Comparison of ENCODE assay signal across 12 cellular contexts in genomic region chr7:90597879-90598278, GRCh38. TPM values are rescaled to one million over a fixed set of nuclear protein-coding genes. Genes with fewer than 3 reads are reported as not detected.
A peak's percentile ranks its signal among the peaks of the same experiment; 100 is the strongest.
DNase-seq lines count a peak whose midpoint lies in the region; ATAC-seq and TF ChIP-seq lines count a peak whose summit lies in the region.
"Had no signal": no experiment of that assay in that cellular context is flagged by ENCODE, and none has a peak within 500 bp of the region (broad histone marks: within the 10 kb centered on the region; RNA-seq: fewer than 3 reads in every experiment).

No MANE protein-coding gene starts in this region.

- peaks cover 16% of the 10 kb centered on the region for H3K4me1 Mint-ChIP-seq in activated naive CD8-positive, alpha-beta T cell (ENCODE audit: low read depth)
- H3K4me1 Mint-ChIP-seq in activated naive CD8-positive, alpha-beta T cell treated with anti-CD3 and anti-CD28 coated beads for 36 hours = peaks cover 12% of the 10 kb centered on the region
- H3K4me1 Mint-ChIP-seq in stimulated activated naive B cell treated with anti-CD40 and anti-IgM and Interleukin-4, amounts not matched to agents 10 μg/mL and 1 μg/mL and 100 μg/mL, for 72 hours = peaks cover 39 to 63% of the 10 kb centered on the region in 2 donors

- no peak overlapping the region for H3K27ac Mint-ChIP-seq in activated naive CD8-positive, alpha-beta T cell
- H3K27ac Mint-ChIP-seq in activated naive CD8-positive, alpha-beta T cell treated with anti-CD3 and anti-CD28 coated beads for 36 hours = no peak overlapping the region
- peak overlapping the region; percentile 99 for H3K27ac Mint-ChIP-seq in stimulated activated naive B cell treated with anti-CD40 and anti-IgM and Interleukin-4, amounts not matched to agents 10 μg/mL and 1 μg/mL and 100 μg/mL, for 72 hours

- peak overlapping the region; percentile 81 for H3K4me3 Mint-ChIP-seq in activated naive CD8-positive, alpha-beta T cell
- H3K4me3 Mint-ChIP-seq in activated naive CD8-positive, alpha-beta T cell treated with anti-CD3 and anti-CD28 coated beads for 36 hours = no peak overlapping the region
- H3K4me3 Mint-ChIP-seq in stimulated activated naive B cell treated with anti-CD40 and anti-IgM and Interleukin-4, amounts not matched to agents 10 μg/mL and 1 μg/mL and 100 μg/mL, for 72 hours = peak overlapping the region; percentile 99 to 100

- peak overlapping the region; percentile 91 for H3K4me3 ChIP-seq in WERI-Rb-1 (ENCODE audit: low read depth, low read length)

- H3K36me3 ChIP-seq in WERI-Rb-1 = no peaks in the 10 kb centered on the region
- H3K36me3 ChIP-seq: tibial nerve had no signal

- no peaks in the 10 kb centered on the region for H3K9me3 ChIP-seq in WERI-Rb-1 (ENCODE audit: severe bottlenecking)
- H3K9me3 ChIP-seq: tibial nerve had no signal

- no peak for DNase-seq in activated naive CD8-positive, alpha-beta T cell treated with anti-CD3 and anti-CD28 coated beads for 36 hours
- DNase-seq in WERI-Rb-1 (no peak), hepatic stellate cell (ENCODE audit: low spot score) (peak; percentile 19), H4 (ENCODE audit: low spot score) (no peak), omental fat pad (ENCODE audit: low spot score) (no peak)
- DNase-seq in stimulated activated naive B cell treated with anti-CD40 and anti-IgM and Interleukin-4, amounts not matched to agents 10 μg/mL and 1 μg/mL and 100 μg/mL, for 72 hours = no peak
- DNase-seq: ACHN; activated CD4-positive, alpha-beta T cell treated with anti-CD3 and anti-CD28 coated beads, Interleukin-2, amount 50 U/mL, for 1 hour; OCI-M1 had no signal

- ATAC-seq in stimulated activated naive B cell treated with anti-CD40 and anti-IgM and Interleukin-4, amounts not matched to agents 10 μg/mL and 1 μg/mL and 100 μg/mL, for 72 hours (replicated peaks) = no peak
- no peak for ATAC-seq in HG03280 (IDR thresholded peaks at IDR 0.05; ENCODE audit: unreplicated experiment)
- ATAC-seq in omental fat pad (ENCODE audit: low FRiP score) = no peak

- H3K27ac ChIP-seq in WERI-Rb-1 = no peak overlapping the region

- no peaks in the 10 kb centered on the region for H3K27me3 ChIP-seq in WERI-Rb-1 (ENCODE audit: insufficient read depth, low read depth, severe bottlenecking)
- H3K27me3 ChIP-seq: tibial nerve had no signal

- peaks cover 46% of the 10 kb centered on the region for H3K27me3 Mint-ChIP-seq in activated naive CD8-positive, alpha-beta T cell
- peaks cover 84% of the 10 kb centered on the region for H3K27me3 Mint-ChIP-seq in activated naive CD8-positive, alpha-beta T cell treated with anti-CD3 and anti-CD28 coated beads for 36 hours
- H3K27me3 Mint-ChIP-seq in stimulated activated naive B cell treated with anti-CD40 and anti-IgM and Interleukin-4, amounts not matched to agents 10 μg/mL and 1 μg/mL and 100 μg/mL, for 72 hours = no peaks in the 10 kb centered on the region

- H3K36me3 Mint-ChIP-seq in activated naive CD8-positive, alpha-beta T cell = no peaks in the 10 kb centered on the region
- H3K36me3 Mint-ChIP-seq in activated naive CD8-positive, alpha-beta T cell treated with anti-CD3 and anti-CD28 coated beads for 36 hours = no peaks in the 10 kb centered on the region
- peaks cover 4 to 6% of the 10 kb centered on the region in 2 donors for H3K36me3 Mint-ChIP-seq in stimulated activated naive B cell treated with anti-CD40 and anti-IgM and Interleukin-4, amounts not matched to agents 10 μg/mL and 1 μg/mL and 100 μg/mL, for 72 hours

- no peaks in the 10 kb centered on the region for H3K9me3 Mint-ChIP-seq in activated naive CD8-positive, alpha-beta T cell (ENCODE audit: low read depth)
- H3K9me3 Mint-ChIP-seq in activated naive CD8-positive, alpha-beta T cell treated with anti-CD3 and anti-CD28 coated beads for 36 hours = peaks cover 1% of the 10 kb centered on the region
- no peaks in the 10 kb centered on the region for H3K9me3 Mint-ChIP-seq in stimulated activated naive B cell treated with anti-CD40 and anti-IgM and Interleukin-4, amounts not matched to agents 10 μg/mL and 1 μg/mL and 100 μg/mL, for 72 hours

- no peak for TF ChIP-seq CTCF in WERI-Rb-1 (IDR thresholded peaks at IDR 0.05; ENCODE audit: low read depth, low read length)
- TF ChIP-seq CTCF in omental fat pad (IDR thresholded peaks at IDR 0.05) = no peak

RNA-seq across cellular contexts. Expression of gene CDK14, which starts 1.8 kb away (rescaled TPM):
- 1 to 10 TPM in 1 of 2 experiments, under 1 TPM in 1; 0.92 to 1.6 TPM for total RNA-seq in activated naive CD8-positive, alpha-beta T cell treated with anti-CD3 and anti-CD28 coated beads for 36 hours
- total RNA-seq in H4 (2014; rRNA removed; shearing (Covaris generic)) = 9.9 and 14.0 TPM in 2 replicates
- total RNA-seq in omental fat pad = 10 to 100 TPM; 25.2 to 40.3 (median 30.8) TPM
